ENCODE assay signal across 16 cellular contexts in the genomic region with DNA sequence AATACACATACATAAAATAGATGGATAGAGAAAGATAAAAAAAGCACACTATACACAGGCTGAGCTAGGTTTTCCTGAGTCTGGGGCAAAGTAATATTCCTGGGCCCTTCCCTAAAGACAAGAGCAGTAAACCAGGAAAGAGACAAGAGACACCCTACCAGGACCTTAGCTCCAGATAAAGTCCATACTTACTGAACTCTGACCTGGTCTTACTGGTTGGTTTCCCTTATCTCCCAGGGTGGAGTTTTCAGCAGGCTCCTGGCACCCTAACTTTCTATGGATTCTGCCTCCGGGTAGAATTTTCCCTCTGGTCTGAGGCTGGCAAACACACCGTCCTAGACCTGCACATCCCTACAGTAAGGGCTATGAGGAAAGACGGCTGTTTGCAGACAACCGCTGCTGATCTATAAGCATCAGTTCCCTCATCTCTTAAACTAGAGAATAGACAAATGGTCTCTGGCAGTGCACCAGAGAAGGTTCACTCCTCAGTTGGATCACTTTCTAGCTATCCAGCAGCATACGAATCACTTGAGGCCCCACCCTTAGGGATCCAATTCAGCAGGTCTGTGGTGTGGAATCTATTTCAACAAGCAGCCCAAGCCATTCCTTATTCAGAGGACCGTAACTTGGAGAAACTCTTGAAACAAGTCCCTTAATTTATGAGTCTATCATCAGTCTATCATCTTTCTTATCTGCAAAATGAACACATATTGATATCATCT. TPM values are rescaled to one million over a fixed set of nuclear protein-coding genes. Genes with fewer than 3 reads are reported as not detected.
DNase-seq lines count a peak whose midpoint lies in the region; ATAC-seq, FAIRE-seq and TF ChIP-seq lines count a peak whose summit lies in the region.
"Had no signal": no experiment of that assay in that cellular context is flagged by ENCODE, and none has a peak within 500 bp of the region (broad histone marks: within the 10 kb centered on the region; RNA-seq: fewer than 3 reads in every experiment).

No MANE protein-coding gene starts in this region.

- no peaks in the 10 kb centered on the region for H3K9me3 Mint-ChIP-seq in CD8-positive, alpha-beta memory T cell
- H3K9me3 Mint-ChIP-seq in CD14-positive monocyte = no peaks in the 10 kb centered on the region
- H3K9me3 Mint-ChIP-seq: IgD-negative memory B cell had no signal

- H3K9ac ChIP-seq in K562 (ENCODE audit: insufficient read depth in 1 of 2, low read depth in 2 of 2, low read length in 2 of 2) = peak overlapping the region in 1 of 2 experiments; percentile 28; a peak in 1 of 4 replicates

- peaks cover 8 to 32% of the 10 kb centered on the region in 2 donors for H3K27me3 Mint-ChIP-seq in CD8-positive, alpha-beta memory T cell
- no peaks in the 10 kb centered on the region for H3K27me3 Mint-ChIP-seq in CD14-positive monocyte (ENCODE audit: low read depth in 3 of 3)

- WGBS in K562 (ENCODE audit: insufficient coverage, low coverage, missing lambda C conversion rate) = 32% methylated on average over 6 of the region's 6 CpGs
- 78% methylated on average over 6 of the region's 6 CpGs for WGBS in hepatocyte (ENCODE audit: low lambda C conversion rate, missing lambda C conversion rate)
- WGBS in stomach, 5 donors = 41 to 75% (median 55%) methylated on average over 6 of the region's 6 CpGs

- no peaks in the 10 kb centered on the region for H3K27me3 ChIP-seq in K562 (ENCODE audit: control insufficient read depth in 2 of 2, insufficient read depth in 2 of 2, low read length in 2 of 2)
- H3K27me3 ChIP-seq in hepatocyte = no peaks in the 10 kb centered on the region
- no peaks in the 10 kb centered on the region for H3K27me3 ChIP-seq in stomach
- no peaks in the 10 kb centered on the region for H3K27me3 ChIP-seq in CD8-positive, alpha-beta memory T cell (ENCODE audit: insufficient read depth, low read length, poor library complexity, severe bottlenecking)

- no peak for TF ChIP-seq RAD21 in K562 (CRISPR knock-in tag; conservative IDR thresholded peaks at IDR 0.05 in 1 of 2, IDR thresholded peaks at IDR 0.05 in 1 of 2)

- ATAC-seq in K562 (no peak), GM21723 (IDR thresholded peaks at IDR 0.05; ENCODE audit: unreplicated experiment) (no peak)

- DNase-seq in HT-29 (ENCODE audit: low spot score) (peak; percentile 19), K562 (ENCODE audit: extremely low read depth in 1 of 4, low spot score in 3 of 4) (peak in 2 of 4 experiments; percentile 22 to 40), hepatocyte (ENCODE audit: low spot score) (no peak), stomach (no peak), CD14-positive monocyte (ENCODE audit: low spot score) (no peak)
- no peak for DNase-seq in CD8-positive, alpha-beta memory T cell
- DNase-seq: Calu3; CD4-positive, CD25-positive, alpha-beta regulatory T cell; DMS53; NCI-H1417; NCI-H187 treated with DMSO at 0.1 percent for 48 hours; NCI-H2171; NCI-H774 had no signal

- no peak overlapping the region for H3K27ac ChIP-seq in K562 (ENCODE audit: extremely low read depth, low read depth, low read length)
- H3K27ac ChIP-seq in hepatocyte = peak overlapping the region; percentile 50
- peak overlapping the region in 4 of 5 donors; percentile 11 to 77 (median 56) for H3K27ac ChIP-seq in stomach
- no peak overlapping the region for H3K27ac ChIP-seq in CD8-positive, alpha-beta memory T cell (ENCODE audit: low read depth, low read length)

- peaks cover 8% of the 10 kb centered on the region; the same call in 2 of the 3 replicates for H3K36me3 ChIP-seq in K562 (ENCODE audit: control insufficient read depth, insufficient read depth, low read length)
- H3K36me3 ChIP-seq in hepatocyte (replicated peaks; ENCODE audit: insufficient read depth, low read depth) = no peaks in the 10 kb centered on the region
- no peaks in the 10 kb centered on the region for H3K36me3 ChIP-seq in stomach
- no peaks in the 10 kb centered on the region for H3K36me3 ChIP-seq in CD8-positive, alpha-beta memory T cell (ENCODE audit: insufficient read depth, low read length)
- H3K36me3 ChIP-seq: HAP-1 had no signal

- no peak overlapping the region for H3K27ac Mint-ChIP-seq in CD8-positive, alpha-beta memory T cell
- H3K27ac Mint-ChIP-seq in CD14-positive monocyte = peak overlapping the region in 1 of 7 donors; percentile 55
- H3K27ac Mint-ChIP-seq: CD4-positive, CD25-positive, alpha-beta regulatory T cell; IgD-negative memory B cell had no signal

- TF ChIP-seq POLR2A in K562 (conservative IDR thresholded peaks at IDR 0.05) = no peak
- no peak for TF ChIP-seq POLR2A in stomach (IDR thresholded peaks at IDR 0.05)

- in situ Hi-C loops in K562 (cut with MboI) = no loop called here

- intact Hi-C loops in K562 (cut with micrococcal nuclease) (no loop called here), stomach (cut with DNase I; ENCODE audit: low total_unique reads) (no loop called here), CD14-positive monocyte (cut with micrococcal nuclease) (no loop called here)

- peaks cover 20 to 44% of the 10 kb centered on the region in 2 experiments for H3K4me1 ChIP-seq in K562 (replicated peaks in 1 of 2; ENCODE audit: control insufficient read depth in 2 of 2, insufficient read depth in 2 of 2, low read length in 2 of 2)
- no peaks in the 10 kb centered on the region for H3K4me1 ChIP-seq in hepatocyte (ENCODE audit: insufficient read depth)
- H3K4me1 ChIP-seq in stomach = peaks cover 6 to 38% (median 17%) of the 10 kb centered on the region in 4 donors
- H3K4me1 ChIP-seq in CD8-positive, alpha-beta memory T cell (ENCODE audit: insufficient read depth, low read length) = no peaks in the 10 kb centered on the region
- H3K4me1 ChIP-seq: HAP-1 had no signal

- no peaks in the 10 kb centered on the region for H3K9me1 ChIP-seq in K562 (ENCODE audit: control insufficient read depth, insufficient read depth, low read length)

- BruUV-seq in K562 (replicated peaks; lab: Mats Ljungman, UMichigan) = no TSS peak

- CTCF ChIA-PET in K562 (lab: Yijun Ruan, JAX; ENCODE audit: low intra/inter-chr PET ratio) = no interaction called here
- CTCF ChIA-PET in CD8-positive, alpha-beta memory T cell (lab: Charles Lee) = interaction anchor here (0.7 kb wide), 1 partner anchor 20 kb away, joined by 3 read pairs; no protein-coding TSS in a partner anchor

- no peaks in the 10 kb centered on the region for H3K4me1 Mint-ChIP-seq in CD8-positive, alpha-beta memory T cell
- peaks cover 4% of the 10 kb centered on the region for H3K4me1 Mint-ChIP-seq in CD14-positive monocyte
- H3K4me1 Mint-ChIP-seq: CD4-positive, CD25-positive, alpha-beta regulatory T cell; IgD-negative memory B cell had no signal

- POLR2A ChIA-PET in K562 (lab: Yijun Ruan, JAX) = interaction anchor here (1.0 to 2.5 kb wide), 2 partner anchors 13 to 30 kb away, joined by 3 to 8 read pairs; no protein-coding TSS in a partner anchor
- POLR2A ChIA-PET in CD8-positive, alpha-beta memory T cell (lab: Charles Lee) = no interaction called here

- H3K9me3 ChIP-seq in K562 (replicated peaks; ENCODE audit: control insufficient read depth, insufficient read depth, low read depth, low read length) = no peaks in the 10 kb centered on the region
- H3K9me3 ChIP-seq in hepatocyte (ENCODE audit: low read depth) = no peaks in the 10 kb centered on the region
- H3K9me3 ChIP-seq in stomach = no peaks in the 10 kb centered on the region
- no peaks in the 10 kb centered on the region for H3K9me3 ChIP-seq in CD8-positive, alpha-beta memory T cell (ENCODE audit: low read length)
- H3K9me3 ChIP-seq: HAP-1 had no signal

- TF ChIP-seq CTCF in K562 (IDR thresholded peaks at IDR 0.05 in 2 of 3, conservative IDR thresholded peaks at IDR 0.05 in 1 of 3; ENCODE audit: insufficient read depth in 2 of 3, low read depth in 1 of 3, low read length in 3 of 3) = no peak
- TF ChIP-seq CTCF in hepatocyte (IDR thresholded peaks at IDR 0.05; ENCODE audit: poor library complexity) = no peak
- no peak for TF ChIP-seq CTCF in stomach (IDR thresholded peaks at IDR 0.05)
- no peak for TF ChIP-seq CTCF in CD14-positive monocyte (IDR thresholded peaks at IDR 0.05)

- H3K36me3 Mint-ChIP-seq in CD8-positive, alpha-beta memory T cell = no peaks in the 10 kb centered on the region
- peaks cover 22 to 27% of the 10 kb centered on the region in 2 donors for H3K36me3 Mint-ChIP-seq in CD14-positive monocyte
- H3K36me3 Mint-ChIP-seq: IgD-negative memory B cell had no signal

- H3K79me2 ChIP-seq in K562 (ENCODE audit: control insufficient read depth, insufficient read depth, low read length) (peaks cover 12% of the 10 kb centered on the region), hepatocyte (peaks cover 58% of the 10 kb centered on the region)

- TF ChIP-seq EP300 in K562 (IDR thresholded peaks at IDR 0.05; ENCODE audit: low read length) (no peak), stomach (IDR thresholded peaks at IDR 0.05) (no peak)

- H3K4me3 ChIP-seq in K562 = no peak overlapping the region
- H3K4me3 ChIP-seq in hepatocyte = no peak overlapping the region
- no peak overlapping the region for H3K4me3 ChIP-seq in stomach
- H3K4me3 ChIP-seq in CD8-positive, alpha-beta memory T cell (ENCODE audit: low read length) = no peak overlapping the region
- H3K4me3 ChIP-seq: HAP-1 had no signal

- H4K20me1 ChIP-seq in K562 (replicated peaks; ENCODE audit: control insufficient read depth, insufficient read depth, low read length) = no peaks in the 10 kb centered on the region; the same call in 1 of the 2 replicates
- H4K20me1 ChIP-seq in hepatocyte (ENCODE audit: insufficient read depth, poor library complexity, severe bottlenecking) = peaks cover 23% of the 10 kb centered on the region

- no peak overlapping the region; the same call in 1 of the 2 replicates for H2AFZ ChIP-seq in K562 (ENCODE audit: low read depth, low read length)
- H2AFZ ChIP-seq in hepatocyte = no peak overlapping the region

- H3K9me2 ChIP-seq in hepatocyte (replicated peaks; ENCODE audit: insufficient read depth) = no peaks in the 10 kb centered on the region

- no peak for FAIRE-seq in K562 (lab: Jason Lieb, UNC)

- H3K4me2 ChIP-seq in K562 (ENCODE audit: insufficient read depth, low read length) = peak overlapping the region; percentile 17
- H3K4me2 ChIP-seq in hepatocyte = peak overlapping the region; percentile 36

- no peak overlapping the region for H3K4me3 Mint-ChIP-seq in CD8-positive, alpha-beta memory T cell
- no peak overlapping the region for H3K4me3 Mint-ChIP-seq in CD14-positive monocyte
- H3K4me3 Mint-ChIP-seq: CD4-positive, CD25-positive, alpha-beta regulatory T cell; IgD-negative memory B cell had no signal

RNA-seq across cellular contexts. Expression of a gene that starts 52.0 kb away (rescaled TPM):
- 24.9 and 28.6 TPM in 2 replicates for total RNA-seq in HT-29 (2014; rRNA removed; shearing (Covaris generic))
- 48.2 and 93.0 TPM in 2 replicates for total RNA-seq in K562 (2011; cell fraction: chromatin; rRNA removed; ENCODE audit: low replicate concordance)
- total RNA-seq in K562 (2011; cell fraction: nucleolus; rRNA removed) = 39.5 and 40.2 TPM in 2 replicates
- 36.0 and 45.0 TPM in 2 replicates for total RNA-seq in K562 (2011; cell fraction: nucleoplasm; rRNA removed)
- 10.2 and 11.1 TPM in 2 replicates for total RNA-seq in K562 (2014; rRNA removed)
- 6.7 and 7.0 TPM in 2 replicates for total RNA-seq in K562 (2014; rRNA removed; fragmentation: Illumina TruSeq; extraction: Trizol)
- total RNA-seq in K562 (2015; rRNA removed; fragmentation: Illumina TruSeq; extraction: Trizol) = 10.3 and 13.0 TPM in 2 replicates
- 13.2 and 15.5 TPM in 2 replicates for total RNA-seq in K562 (2021)
- 7.2 and 12.1 TPM in 2 replicates for polyA plus RNA-seq in K562 (2011; rRNA removed)
- polyA plus RNA-seq in K562 (2011; cell fraction: cytosol; rRNA removed) = 5.2 and 8.3 TPM in 2 replicates
- 49.1 and 62.1 TPM in 2 replicates for polyA plus RNA-seq in K562 (2011; cell fraction: nucleus; rRNA removed)
- 9.2 and 16.7 TPM in 2 replicates for polyA plus RNA-seq in K562 (2012)
- 9.6 TPM in 2 replicates for polyA plus RNA-seq in K562 (2014; fragmentation: Illumina TruSeq; extraction: Trizol)
- polyA plus RNA-seq in K562 (2014; fragmentation: Nextera tagmentation; extraction: Ambion mirVana) = under 1 TPM; 0.14 to 0.48 TPM
- 8.2 and 9.0 TPM in 2 replicates for polyA plus RNA-seq in K562 (2014; rRNA removed)
- 10.2 and 12.3 TPM in 2 replicates for polyA minus RNA-seq in K562 (2011; rRNA and poly(A)+ RNA removed)
- 8.0 and 11.0 TPM in 2 replicates for polyA minus RNA-seq in K562 (2011; cell fraction: cytosol; rRNA and poly(A)+ RNA removed)
- 25.3 and 34.3 TPM in 2 replicates for polyA minus RNA-seq in K562 (2011; cell fraction: nucleus; rRNA and poly(A)+ RNA removed)
- total RNA-seq in hepatocyte = 26.9 and 28.3 TPM in 2 replicates
- polyA plus RNA-seq in hepatocyte = 25.0 and 31.1 TPM in 2 replicates
- total RNA-seq in stomach = 100 to 1,000 TPM in 1 of 5 donors, 10 to 100 TPM in 4; 30.4 to 125 (median 36.5) TPM
- polyA plus RNA-seq in stomach = 10 to 100 TPM in 1 of 3 donors, 1 to 10 TPM in 2; 6.6 to 11.5 (median 8.6) TPM
- total RNA-seq in CD8-positive, alpha-beta memory T cell = 1 to 10 TPM; 2.1 to 3.0 TPM
- 4.0 TPM for polyA plus RNA-seq in CD8-positive, alpha-beta memory T cell
- polyA plus RNA-seq in CD14-positive monocyte = 10 to 100 TPM; 17.0 to 17.7 TPM

Comparison
In these comparisons a context has a peak if more than half of its experiments do, and no peak if none do; other contexts are left out.
1. H3K27ac ChIP-seq: peak in hepatocyte (single experiment) and stomach (4 of 5); none in K562 (single experiment) and CD8-positive, alpha-beta memory T cell (single experiment).